Comparison of ENCODE assay signal across 8 cellular contexts in the genomic region with DNA sequence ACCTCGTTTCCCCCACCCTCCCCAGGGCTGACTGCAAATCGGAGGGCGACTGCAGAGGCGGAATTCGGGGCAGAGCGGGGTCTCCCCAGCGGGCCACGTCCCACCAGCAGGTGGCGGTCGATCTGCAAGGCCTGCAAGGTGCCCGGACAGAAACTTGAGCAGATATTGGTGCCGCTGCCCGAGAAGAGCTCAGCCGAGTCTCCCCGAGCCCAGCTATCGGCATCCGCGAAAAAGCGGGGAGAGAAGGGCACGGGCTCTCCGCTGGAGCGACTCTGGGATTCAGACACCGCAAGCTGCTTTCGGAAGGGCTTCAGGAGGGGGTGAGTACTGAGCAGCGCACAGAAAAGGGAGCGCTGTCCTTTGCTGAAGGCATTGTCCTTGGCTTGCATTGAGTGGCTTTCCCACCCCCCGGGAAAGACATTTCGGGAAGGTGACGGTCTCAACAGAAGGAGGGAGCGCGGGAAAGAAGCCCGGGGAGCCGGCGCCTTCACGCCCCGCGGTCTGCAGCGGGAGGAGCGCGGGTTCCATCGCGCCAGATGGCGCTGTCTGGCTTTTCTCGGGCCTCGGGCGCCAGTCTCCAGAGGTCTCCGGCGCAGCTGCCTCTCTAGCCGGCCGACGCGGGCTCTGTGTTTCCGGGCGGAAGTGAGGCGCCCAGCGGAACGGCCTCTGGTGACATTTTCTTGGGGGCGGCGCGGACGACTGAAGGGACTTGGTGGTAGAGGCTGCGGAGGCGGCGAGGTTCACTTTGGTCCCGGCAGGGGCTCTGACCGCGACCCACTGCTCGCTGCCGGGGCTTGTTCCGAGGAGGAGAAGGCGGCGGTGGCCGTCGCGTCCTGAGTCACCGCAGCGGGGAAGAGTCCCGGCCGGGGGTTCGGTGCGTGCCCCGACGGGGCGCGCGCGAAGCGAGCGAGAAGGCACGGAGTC.
A peak's percentile ranks its signal among the peaks of the same experiment; 100 is the strongest.
DNase-seq lines count a peak whose midpoint lies in the region; ATAC-seq and TF ChIP-seq lines count a peak whose summit lies in the region.

No MANE protein-coding gene starts in this region.

- peak overlapping the region; percentile 99 for H3K4me3 Mint-ChIP-seq in activated naive CD4-positive, alpha-beta T cell treated with anti-CD3 and anti-CD28 coated beads, Interleukin-2, amount 50 U/mL, for 24 hours

- peak overlapping the region; percentile 75 to 92 for H3K27ac ChIP-seq in testis

- no peaks in the 10 kb centered on the region for H3K36me3 ChIP-seq in testis (ENCODE audit: low read depth, missing control alignments)

- DNase-seq in NB4 (ENCODE audit: low read depth): peak; percentile 96
- peak; percentile 89 for DNase-seq in SK-N-DZ (ENCODE audit: low spot score)
- DNase-seq in glomerular visceral epithelial cell (ENCODE audit: extremely low spot score): peak; percentile 94
- DNase-seq in omental fat pad (ENCODE audit: low spot score): peak; percentile 77
- DNase-seq in testis: peak; percentile 96

- no peaks in the 10 kb centered on the region for H3K9me3 Mint-ChIP-seq in activated naive CD4-positive, alpha-beta T cell treated with anti-CD3 and anti-CD28 coated beads, Interleukin-2, amount 50 U/mL, for 24 hours

- no peaks in the 10 kb centered on the region for H3K27me3 ChIP-seq in testis

- no peaks in the 10 kb centered on the region for H3K27me3 Mint-ChIP-seq in activated naive CD4-positive, alpha-beta T cell treated with anti-CD3 and anti-CD28 coated beads, Interleukin-2, amount 50 U/mL, for 24 hours

- peak overlapping the region; percentile 99 for H3K27ac Mint-ChIP-seq in activated naive CD4-positive, alpha-beta T cell treated with anti-CD3 and anti-CD28 coated beads, Interleukin-2, amount 50 U/mL, for 24 hours

- intact Hi-C loops in testis (cut with DNase I; ENCODE audit: low total_unique reads): loop anchor here (10.0 kb wide), 2 partner anchors 101 to 481 kb away; partner anchors contain the start of gene LOXHD1

- peaks cover 4% of the 10 kb centered on the region for H3K36me3 Mint-ChIP-seq in activated naive CD4-positive, alpha-beta T cell treated with anti-CD3 and anti-CD28 coated beads, Interleukin-2, amount 50 U/mL, for 24 hours

- H3K4me1 ChIP-seq in testis: no peaks in the 10 kb centered on the region

- TF ChIP-seq CTCF in NB4 (IDR thresholded peaks at IDR 0.05; ENCODE audit: low read depth, low read length) (peak; percentile 87), omental fat pad (IDR thresholded peaks at IDR 0.05) (peak in 2 of 3 donors; percentile 23 to 53), testis (IDR thresholded peaks at IDR 0.05) (peak; percentile 81 to 87 (median 82))

- WGBS in testis, 2 donors: 0% methylated on average over 18 to 83 of the region's 90 CpGs

- TF ChIP-seq POLR2A in GM10847 (IDR thresholded peaks at IDR 0.05; ENCODE audit: extremely low read depth, insufficient read length) (peak; percentile 76), NB4 (IDR thresholded peaks at IDR 0.05; ENCODE audit: extremely low read depth, insufficient read length) (peak; percentile 51), testis (IDR thresholded peaks at IDR 0.05) (no peak)

- ATAC-seq in HG02588 (IDR thresholded peaks at IDR 0.05; ENCODE audit: unreplicated experiment) (peak; percentile 85), omental fat pad (ENCODE audit: low FRiP score) (peak; percentile 98)

- peaks cover 41% of the 10 kb centered on the region for H3K4me1 Mint-ChIP-seq in activated naive CD4-positive, alpha-beta T cell treated with anti-CD3 and anti-CD28 coated beads, Interleukin-2, amount 50 U/mL, for 24 hours

- no peaks in the 10 kb centered on the region for H3K9me3 ChIP-seq in testis

- H3K4me3 ChIP-seq in NB4 (ENCODE audit: low read depth, low read length): peak overlapping the region; percentile 83
- peak overlapping the region; percentile 78 to 99 for H3K4me3 ChIP-seq in testis

Comparison
In these comparisons a context has a peak if more than half of its experiments do, and no peak if none do; other contexts are left out.
1. Peak in every context shown above with its lines: DNase-seq, ATAC-seq, H3K4me3 ChIP-seq and H3K27ac ChIP-seq.